ENCODE assay signal across 8 cellular contexts in the genomic region with DNA sequence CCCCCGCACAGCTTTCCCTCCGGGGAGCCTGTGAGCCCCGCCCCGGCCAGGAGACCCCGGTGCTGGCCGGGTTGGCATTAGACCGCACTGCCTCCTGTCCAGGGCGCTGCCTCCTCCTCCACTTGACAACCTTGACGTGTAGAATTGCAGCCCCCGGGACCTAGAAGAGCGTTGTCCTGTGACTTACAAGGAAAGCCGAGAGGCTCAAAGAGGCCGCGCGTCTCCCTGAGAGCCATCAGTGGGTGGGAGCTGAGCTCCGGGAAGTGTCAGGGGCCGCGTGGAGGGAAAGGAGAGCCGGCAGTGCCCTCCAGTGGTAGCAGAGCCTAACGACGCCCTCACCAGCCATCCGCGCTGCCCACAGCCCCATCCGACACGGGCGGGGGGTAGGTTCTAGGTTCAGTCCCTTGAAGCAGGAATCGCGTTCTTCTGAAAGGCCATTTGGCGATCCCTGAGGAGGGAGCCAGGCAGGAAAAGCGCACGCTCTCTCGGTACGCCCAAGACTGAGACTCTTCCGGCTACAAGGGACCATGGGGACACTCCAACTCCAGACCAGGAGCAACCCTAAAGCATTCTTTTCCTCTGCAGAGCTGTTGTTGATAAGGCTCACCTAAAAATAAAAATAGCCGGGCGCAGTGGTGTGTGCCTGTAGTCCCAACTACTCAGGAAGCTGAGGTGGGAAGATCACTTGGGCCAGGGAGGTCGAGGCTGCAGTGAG. TPM values are rescaled to one million over a fixed set of nuclear protein-coding genes. Genes with fewer than 3 reads are reported as not detected.
DNase-seq lines count a peak whose midpoint lies in the region; ATAC-seq and TF ChIP-seq lines count a peak whose summit lies in the region.

No MANE protein-coding gene starts in this region.

- CTCF ChIA-PET in activated CD4-positive, alpha-beta T cell treated with anti-CD3 and anti-CD28 coated beads, Interleukin-2, amount 10 ng/mL, durations not matched to agents 7 days and 5 days (lab: Charles Lee), result interaction anchor here (0.6 to 2.0 kb wide), 26 partner anchors 10 to 440 kb away, joined by 3 to 16 read pairs (median 4); partner anchors contain the start of gene GALNT10

- ATAC-seq in GM19025 (IDR thresholded peaks at IDR 0.05; ENCODE audit: low read depth, unreplicated experiment) (peak; percentile 98), HG03196 (IDR thresholded peaks at IDR 0.05; ENCODE audit: unreplicated experiment) (peak; percentile 94)

- peaks cover 4% of the 10 kb centered on the region for H3K36me3 Mint-ChIP-seq in activated CD4-positive, alpha-beta T cell treated with anti-CD3 and anti-CD28 coated beads, Interleukin-2, amount 10 ng/mL, durations not matched to agents 7 days and 5 days (ENCODE audit: low read depth)
- peaks cover 14% of the 10 kb centered on the region for H3K36me3 Mint-ChIP-seq in dendritic cell treated with granulocyte-macrophage colony-stimulating factor and Interleukin-4, amounts not matched to agents 40 ng/mL and 50 ng/mL, for 4 days (ENCODE audit: low read depth)

- POLR2A ChIA-PET in activated CD4-positive, alpha-beta T cell treated with anti-CD3 and anti-CD28 coated beads, Interleukin-2, amount 10 ng/mL, durations not matched to agents 7 days and 5 days (lab: Charles Lee), result no interaction called here

- peak overlapping the region; percentile 56 for H3K27ac Mint-ChIP-seq in activated CD4-positive, alpha-beta T cell treated with anti-CD3 and anti-CD28 coated beads, Interleukin-2, amount 10 ng/mL, durations not matched to agents 7 days and 5 days
- no peak overlapping the region for H3K27ac Mint-ChIP-seq in dendritic cell treated with granulocyte-macrophage colony-stimulating factor and Interleukin-4, amounts not matched to agents 40 ng/mL and 50 ng/mL, for 4 days

- intact Hi-C loops in dendritic cell treated with granulocyte-macrophage colony-stimulating factor and Interleukin-4, amounts not matched to agents 40 ng/mL and 50 ng/mL, for 4 days (cut with micrococcal nuclease), result loop anchor here (1.0 to 10.0 kb wide), 3 partner anchors 210 to 433 kb away; partner anchors contain the start of gene GALNT10
- intact Hi-C loops in lower leg skin (cut with DNase I; ENCODE audit: low total_unique reads), result loop anchor here (5.0 to 10.0 kb wide), 2 partner anchors 333 to 430 kb away; no protein-coding TSS in a partner anchor

- TF ChIP-seq CTCF in lower leg skin (IDR thresholded peaks at IDR 0.05), result peak in 1 of 3 donors; percentile 77

- DNase-seq in Ammon's horn (ENCODE audit: low spot score), result peak; percentile 89
- peak; percentile 25 for DNase-seq in NCI-H446 treated with DMSO at 0.1 percent for 48 hours (lab: John Stamatoyannopoulos, UW)
- peak; percentile 71 for DNase-seq in activated CD4-positive, alpha-beta T cell treated with anti-CD3 and anti-CD28 coated beads, Interleukin-2, amount 10 ng/mL, durations not matched to agents 7 days and 5 days
- peak; percentile 62 to 94 for DNase-seq in lower leg skin (ENCODE audit: low spot score in 2 of 2)
- DNase-seq in stimulated activated CD4-positive, alpha-beta T cell treated with anti-CD3 and anti-CD28 coated beads, Interleukin-4, amount 100 ng/mL, for 4 hours, result peak; percentile 65 to 75

- H3K4me3 Mint-ChIP-seq in activated CD4-positive, alpha-beta T cell treated with anti-CD3 and anti-CD28 coated beads, Interleukin-2, amount 10 ng/mL, durations not matched to agents 7 days and 5 days, result no peak overlapping the region
- H3K4me3 Mint-ChIP-seq in dendritic cell treated with granulocyte-macrophage colony-stimulating factor and Interleukin-4, amounts not matched to agents 40 ng/mL and 50 ng/mL, for 4 days, result peak overlapping the region; percentile 64

- H3K27me3 Mint-ChIP-seq in activated CD4-positive, alpha-beta T cell treated with anti-CD3 and anti-CD28 coated beads, Interleukin-2, amount 10 ng/mL, durations not matched to agents 7 days and 5 days, result no peaks in the 10 kb centered on the region
- peaks cover 5% of the 10 kb centered on the region for H3K27me3 Mint-ChIP-seq in dendritic cell treated with granulocyte-macrophage colony-stimulating factor and Interleukin-4, amounts not matched to agents 40 ng/mL and 50 ng/mL, for 4 days

- no peak overlapping the region for H3K4me3 ChIP-seq in lower leg skin (ENCODE audit: low read depth, poor library complexity, severe bottlenecking)

- H3K9me3 Mint-ChIP-seq in activated CD4-positive, alpha-beta T cell treated with anti-CD3 and anti-CD28 coated beads, Interleukin-2, amount 10 ng/mL, durations not matched to agents 7 days and 5 days, result no peaks in the 10 kb centered on the region
- H3K9me3 Mint-ChIP-seq in dendritic cell treated with granulocyte-macrophage colony-stimulating factor and Interleukin-4, amounts not matched to agents 40 ng/mL and 50 ng/mL, for 4 days, result no peaks in the 10 kb centered on the region

- TF ChIP-seq POLR2A in lower leg skin (IDR thresholded peaks at IDR 0.05), result no peak

- H3K4me1 Mint-ChIP-seq in activated CD4-positive, alpha-beta T cell treated with anti-CD3 and anti-CD28 coated beads, Interleukin-2, amount 10 ng/mL, durations not matched to agents 7 days and 5 days, result peaks cover 6% of the 10 kb centered on the region
- peaks cover 8% of the 10 kb centered on the region for H3K4me1 Mint-ChIP-seq in dendritic cell treated with granulocyte-macrophage colony-stimulating factor and Interleukin-4, amounts not matched to agents 40 ng/mL and 50 ng/mL, for 4 days (ENCODE audit: low read depth)

- 10% methylated on average over 32 to 33 of the region's 37 CpGs for WGBS in lower leg skin, 2 donors

RNA-seq across cellular contexts. Expression of gene SAP30L, which starts 40.6 kb away (rescaled TPM):
- 10 to 100 TPM; 46.8 to 47.4 TPM for total RNA-seq in activated CD4-positive, alpha-beta T cell treated with anti-CD3 and anti-CD28 coated beads, Interleukin-2, amount 10 ng/mL, durations not matched to agents 7 days and 5 days
- 10 to 100 TPM; 28.3 to 54.4 (median 39.9) TPM for total RNA-seq in lower leg skin

Comparison
In these comparisons a context has a peak if more than half of its experiments do, and no peak if none do; other contexts are left out.
1. DNase-seq: peak in every context shown above with its lines; median percentile 89 in Ammon's horn; 78 in lower leg skin; 71 in activated CD4-positive, alpha-beta T cell treated with anti-CD3 and anti-CD28 coated beads, Interleukin-2, amount 10 ng/mL, durations not matched to agents 7 days and 5 days; 70 in stimulated activated CD4-positive, alpha-beta T cell treated with anti-CD3 and anti-CD28 coated beads, Interleukin-4, amount 100 ng/mL, for 4 hours; 25 in NCI-H446 treated with DMSO at 0.1 percent for 48 hours.